Comparison of ENCODE assay signal across 1 cellular context in the genomic region with DNA sequence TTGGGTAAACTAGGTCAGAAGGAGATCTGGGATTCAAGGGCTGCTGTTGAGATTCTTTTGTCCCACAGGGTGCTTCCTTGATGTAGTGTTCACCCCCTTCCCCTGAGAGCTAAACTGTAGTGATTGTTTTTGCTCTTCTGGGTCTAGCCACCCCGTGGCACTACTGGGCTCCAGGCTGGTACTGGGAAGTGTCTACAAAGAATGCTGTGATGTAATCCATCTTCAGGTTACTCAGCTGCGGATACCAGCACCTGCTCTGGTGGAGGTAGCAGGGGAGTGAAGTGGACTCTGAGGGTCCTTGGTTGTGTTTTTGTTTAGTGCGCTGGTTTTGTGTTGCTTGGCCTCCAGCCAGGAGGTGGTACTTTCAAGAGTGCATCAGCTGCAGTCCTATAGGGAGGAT.
TF ChIP-seq lines count a peak whose summit lies in the region.

No MANE protein-coding gene starts in this region.

TF ChIP-seq in A549, 52 proteins besides CTCF, POLR2A, EP300 and RAD21 (continued from another document):
- no peak for TF ChIP-seq RARB (CRISPR knock-in tag; IDR thresholded peaks at IDR 0.05)
- no peak for TF ChIP-seq NFE2L2 (conservative IDR thresholded peaks at IDR 0.05; ENCODE audit: low read length)
- no peak for TF ChIP-seq ZNF302 (CRISPR knock-in tag; IDR thresholded peaks at IDR 0.05)
